In genomic region chr4:6368601-6369000, GRCh38 we compare ENCODE assay signal across 17 cellular contexts.
DNase-seq lines count a peak whose midpoint lies in the region; ATAC-seq and TF ChIP-seq lines count a peak whose summit lies in the region.
"Had no signal": no experiment of that assay in that cellular context is flagged by ENCODE, and none has a peak within 500 bp of the region (broad histone marks: within the 10 kb centered on the region; RNA-seq: fewer than 3 reads in every experiment).

No MANE protein-coding gene starts in this region.

- H3K27ac Mint-ChIP-seq in chondrocyte (ENCODE audit: unreplicated experiment): no peak overlapping the region
- H3K27ac Mint-ChIP-seq: CD4-positive, CD25-positive, alpha-beta regulatory T cell had no signal

- no peaks in the 10 kb centered on the region for H3K27me3 ChIP-seq in right cardiac atrium (ENCODE audit: control insufficient read depth, insufficient read depth)
- H3K27me3 ChIP-seq in neural cell (ENCODE audit: insufficient read depth, low read depth, low read length): no peaks in the 10 kb centered on the region

- WGBS in right cardiac atrium: 72% methylated on average over 12 of the region's 12 CpGs

- no peak overlapping the region for H3K4me2 ChIP-seq in neural cell (ENCODE audit: low read length)

- no peaks in the 10 kb centered on the region for H3K4me1 ChIP-seq in right cardiac atrium (ENCODE audit: control insufficient read depth, insufficient read depth, low read length)

- TF ChIP-seq CTCF in chondrocyte (IDR thresholded peaks at IDR 0.05) (no peak), neural cell (IDR thresholded peaks at IDR 0.05; ENCODE audit: poor library complexity, severe bottlenecking) (no peak)

- no peak overlapping the region for H3K4me3 Mint-ChIP-seq in chondrocyte (ENCODE audit: unreplicated experiment)
- H3K4me3 Mint-ChIP-seq in activated T-cell treated with anti-CD3 and anti-CD28 coated beads, Interleukin-2, amount 50 U/mL, for 4 hours: no peak overlapping the region
- H3K4me3 Mint-ChIP-seq: CD4-positive, CD25-positive, alpha-beta regulatory T cell had no signal

- H3K36me3 Mint-ChIP-seq in chondrocyte (ENCODE audit: low read depth): no peaks in the 10 kb centered on the region
- no peaks in the 10 kb centered on the region for H3K36me3 Mint-ChIP-seq in activated T-cell treated with anti-CD3 and anti-CD28 coated beads, Interleukin-2, amount 50 U/mL, for 4 hours (ENCODE audit: insufficient read depth)
- H3K36me3 Mint-ChIP-seq: CD4-positive, CD25-positive, alpha-beta regulatory T cell had no signal

- DNase-seq in right cardiac atrium: peak in 2 of 3 donors; percentile 1 to 3
- no peak for DNase-seq in left ventricle myocardium superior
- DNase-seq in chondrocyte (ENCODE audit: low spot score): peak; percentile 64
- no peak for DNase-seq in activated T-cell treated with anti-CD3 and anti-CD28 coated beads, Interleukin-2, amount 50 U/mL, for 4 hours
- DNase-seq in NCI-H226: no peak
- DNase-seq in NOMO-1 (lab: John Stamatoyannopoulos, UW; ENCODE audit: unreplicated experiment in 2 of 2): no peak
- DNase-seq: CD4-positive, CD25-positive, alpha-beta regulatory T cell; DMS79; Karpas-422; MV-4-11; NCI-H1105 treated with DMSO at 0.1 percent for 48 hours; NCI-H187; NCI-H2227 treated with DMSO at 0.1 percent for 48 hours; NCI-H524 treated with DMSO at 0.1 percent for 48 hours; PC-3; SHP77 had no signal

- no peaks in the 10 kb centered on the region for H3K79me2 ChIP-seq in neural cell (replicated peaks; ENCODE audit: insufficient read depth, low read length)

- no peaks in the 10 kb centered on the region for H3K9me2 ChIP-seq in neural cell (ENCODE audit: insufficient read depth, low read length)

- no peak overlapping the region for H3K27ac ChIP-seq in right cardiac atrium (ENCODE audit: low read length)
- peak overlapping the region; percentile 76 for H3K27ac ChIP-seq in neural cell (ENCODE audit: low read length)

- no peaks in the 10 kb centered on the region for H4K20me1 ChIP-seq in neural cell (ENCODE audit: insufficient read depth)

- ATAC-seq in right cardiac atrium (no peak), left ventricle myocardium superior (no peak)
- ATAC-seq in activated T-cell treated with anti-CD3 and anti-CD28 coated beads, Interleukin-2, amount 50 U/mL, for 4 hours: no peak
- ATAC-seq: PC-3 had no signal

- peak overlapping the region; percentile 23 for H3K9ac ChIP-seq in neural cell (ENCODE audit: low read length)

- intact Hi-C loops in right cardiac atrium (cut with DNase I): no loop called here
- intact Hi-C loops in left ventricle myocardium superior (cut with micrococcal nuclease): no loop called here

- no peaks in the 10 kb centered on the region for H3K36me3 ChIP-seq in neural cell (ENCODE audit: insufficient read depth, low read length)

- H3K9me3 ChIP-seq in right cardiac atrium (ENCODE audit: control insufficient read depth, low read length) (no peaks in the 10 kb centered on the region), neural cell (ENCODE audit: low read length) (no peaks in the 10 kb centered on the region)

- peaks cover 56% of the 10 kb centered on the region for H3K27me3 Mint-ChIP-seq in chondrocyte (ENCODE audit: low read depth)
- H3K27me3 Mint-ChIP-seq in activated T-cell treated with anti-CD3 and anti-CD28 coated beads, Interleukin-2, amount 50 U/mL, for 4 hours (ENCODE audit: low read depth): peaks cover 13% of the 10 kb centered on the region

- no peaks in the 10 kb centered on the region for H3F3A ChIP-seq in neural cell (ENCODE audit: insufficient read depth, low read length, poor library complexity, severe bottlenecking)

- TF ChIP-seq RAD21 in neural cell (conservative IDR thresholded peaks at IDR 0.05): no peak

- no peak overlapping the region for H2AFZ ChIP-seq in neural cell (ENCODE audit: low read depth, low read length)

- TF ChIP-seq EP300 in neural cell (conservative IDR thresholded peaks at IDR 0.05; ENCODE audit: poor library complexity, severe bottlenecking): no peak

- H3K4me1 Mint-ChIP-seq in chondrocyte (ENCODE audit: low read depth): no peaks in the 10 kb centered on the region
- H3K4me1 Mint-ChIP-seq in activated T-cell treated with anti-CD3 and anti-CD28 coated beads, Interleukin-2, amount 50 U/mL, for 4 hours (ENCODE audit: low read depth): no peaks in the 10 kb centered on the region
- H3K4me1 Mint-ChIP-seq: CD4-positive, CD25-positive, alpha-beta regulatory T cell had no signal

- no peaks in the 10 kb centered on the region for H3K9me3 Mint-ChIP-seq in chondrocyte (ENCODE audit: low read depth)
- no peaks in the 10 kb centered on the region for H3K9me3 Mint-ChIP-seq in activated T-cell treated with anti-CD3 and anti-CD28 coated beads, Interleukin-2, amount 50 U/mL, for 4 hours

- no peak overlapping the region for H3K4me3 ChIP-seq in right cardiac atrium (ENCODE audit: low read length)
- no peak overlapping the region for H3K4me3 ChIP-seq in neural cell (ENCODE audit: low read length)

TF ChIP-seq in neural cell, 6 proteins besides CTCF, POLR2A, EP300 and RAD21:
- TF ChIP-seq REST (IDR thresholded peaks at IDR 0.05; ENCODE audit: borderline replicate concordance) (no peak), POLR2AphosphoS5 (IDR thresholded peaks at IDR 0.05) (no peak), MXI1 (conservative IDR thresholded peaks at IDR 0.05; ENCODE audit: poor library complexity, severe bottlenecking) (no peak), TAF1 (IDR thresholded peaks at IDR 0.05; ENCODE audit: low read depth) (no peak), SMC3 (conservative IDR thresholded peaks at IDR 0.05; ENCODE audit: poor library complexity) (no peak), EZH2 (IDR thresholded peaks at IDR 0.05; ENCODE audit: borderline replicate concordance, insufficient read depth, low read length, poor library complexity, severe bottlenecking) (no peak)

Comparison
In these comparisons a context has a peak if more than half of its experiments do, and no peak if none do; other contexts are left out.
1. DNase-seq: peak in right cardiac atrium (2 of 3) and chondrocyte (single experiment); none in left ventricle myocardium superior (single experiment), activated T-cell treated with anti-CD3 and anti-CD28 coated beads, Interleukin-2, amount 50 U/mL, for 4 hours (single experiment), NCI-H226 (single experiment) and NOMO-1 (0 of 2).